1 cellular context compared by ENCODE assay signal in genomic region chr19:56140583-56141415, GRCh38.
TF ChIP-seq lines count a peak whose summit lies in the region.

ZNF444 (plus strand) TSS chr19:56141287; CDS start chr19:56146912, 5,625 bp downstream.

TF ChIP-seq in GM12878, 131 proteins besides CTCF, POLR2A, EP300 and RAD21 (continued from another document):
- no peak for TF ChIP-seq SMC3 (IDR thresholded peaks at IDR 0.05; ENCODE audit: borderline replicate concordance, low read length)
- TF ChIP-seq ZNF384 (IDR thresholded peaks at IDR 0.05; ENCODE audit: borderline replicate concordance, low read depth, low read length), result peak; percentile 63
- TF ChIP-seq TAF1 (IDR thresholded peaks at IDR 0.05; ENCODE audit: borderline replicate concordance, low read depth, low read length), result no peak
- TF ChIP-seq KLF5 (IDR thresholded peaks at IDR 0.05; ENCODE audit: partially characterized antibody), result peak; percentile 73
- no peak for TF ChIP-seq YBX1 (IDR thresholded peaks at IDR 0.05)
- no peak for TF ChIP-seq ELK1 (IDR thresholded peaks at IDR 0.05; ENCODE audit: low read depth, low read length)
- TF ChIP-seq HDGF (IDR thresholded peaks at IDR 0.05), result peak; percentile 91
- 0 out of 2 replicates have a peak, but pooled peaks have one; percentile 51 for TF ChIP-seq GABPA (IDR thresholded peaks at IDR 0.05; ENCODE audit: low read depth)
- peak; percentile 21 to 77 for TF ChIP-seq SRF (IDR thresholded peaks at IDR 0.05; ENCODE audit: low read depth in 2 of 2, low read length in 2 of 2)
